8 cellular contexts compared by ENCODE assay signal in genomic region chr2:231708773-231709635, GRCh38. TPM values are rescaled to one million over a fixed set of nuclear protein-coding genes. Genes with fewer than 3 reads are reported as not detected.
DNase-seq lines count a peak whose midpoint lies in the region; ATAC-seq and TF ChIP-seq lines count a peak whose summit lies in the region.

No MANE protein-coding gene starts in this region.

- no peaks in the 10 kb centered on the region for H3K27me3 ChIP-seq in CD4-positive, alpha-beta memory T cell (ENCODE audit: insufficient read depth, low read length)
- H3K27me3 ChIP-seq in esophagus muscularis mucosa (no peaks in the 10 kb centered on the region), neuronal stem cell (ENCODE audit: control insufficient read depth in 3 of 3, insufficient read depth in 3 of 3, low read depth in 1 of 3, low read length in 3 of 3) (peaks cover 0 to 2% (median 0%) of the 10 kb centered on the region in 3 experiments)

- H2BK12ac ChIP-seq in neuronal stem cell (ENCODE audit: low read length), result no peak overlapping the region

- H3K4me1 Mint-ChIP-seq in CD4-positive, alpha-beta memory T cell, result peaks cover 23 to 67% (median 32%) of the 10 kb centered on the region in 4 donors

- no peaks in the 10 kb centered on the region for H3K9me3 ChIP-seq in CD4-positive, alpha-beta memory T cell (ENCODE audit: control insufficient read depth in 1 of 2, low read length in 2 of 2)
- H3K9me3 ChIP-seq in esophagus muscularis mucosa, result no peaks in the 10 kb centered on the region
- peaks cover under 1 to 11% of the 10 kb centered on the region in 2 donors for H3K9me3 ChIP-seq in neuronal stem cell (replicated peaks in 1 of 2; ENCODE audit: control insufficient read depth in 2 of 2, insufficient read depth in 1 of 2, low read depth in 1 of 2, low read length in 2 of 2)

- POLR2A ChIA-PET in CD4-positive, alpha-beta memory T cell (lab: Charles Lee; ENCODE audit: partially characterized antibody), result interaction anchor here (0.9 to 11.2 kb wide), 23 partner anchors 8 to 1374 kb away, joined by 3 to 265 read pairs (median 6); partner anchors contain the start of genes NCL and PDE6D

- peak overlapping the region; percentile 98 for H3K4ac ChIP-seq in neuronal stem cell (ENCODE audit: low read length)

- H3K27me3 Mint-ChIP-seq in CD4-positive, alpha-beta memory T cell, result peaks cover 0 to 6% of the 10 kb centered on the region in 2 donors

- peak overlapping the region; percentile 83 to 100 (median 100) for H3K4me3 Mint-ChIP-seq in CD4-positive, alpha-beta memory T cell

- peak overlapping the region; percentile 100 for H3K14ac ChIP-seq in neuronal stem cell (ENCODE audit: low read length)

- TF ChIP-seq EP300 in esophagus muscularis mucosa (IDR thresholded peaks at IDR 0.05), result no peak

- peak; percentile 65 to 75 (median 68) for DNase-seq in CD4-positive, alpha-beta memory T cell
- DNase-seq in LNCaP clone FGC (ENCODE audit: low read depth) (no peak), activated T-cell treated with anti-CD3 and anti-CD28 coated beads for 4 hours (peak; percentile 47), esophagus muscularis mucosa (ENCODE audit: extremely low spot score) (no peak), neuronal stem cell (ENCODE audit: low spot score) (no peak), midbrain (lab: John Stamatoyannopoulos, UW) (no peak)

- CTCF ChIA-PET in CD4-positive, alpha-beta memory T cell (lab: Charles Lee; ENCODE audit: partially characterized antibody), result interaction anchor here (0.5 to 9.9 kb wide), 4 partner anchors 34 to 96 kb away, joined by 3 to 109 read pairs (median 6); no protein-coding TSS in a partner anchor

- peaks cover 25 to 52% of the 10 kb centered on the region in 2 donors for H3K36me3 Mint-ChIP-seq in CD4-positive, alpha-beta memory T cell

- peak overlapping the region; percentile 99 for H3K9ac ChIP-seq in neuronal stem cell (ENCODE audit: low read depth, low read length, poor library complexity)

- peak overlapping the region; percentile 61 for H2BK120ac ChIP-seq in neuronal stem cell (ENCODE audit: low read depth, low read length)

- TF ChIP-seq CTCF in LNCaP clone FGC (IDR thresholded peaks at IDR 0.05; ENCODE audit: control insufficient read depth, extremely low read depth, insufficient read depth) (peak; percentile 26), esophagus muscularis mucosa (IDR thresholded peaks at IDR 0.05) (peak in 1 of 3 experiments; percentile 29)

- WGBS in esophagus muscularis mucosa, result no CpG with 5 or more reads among the region's 118 CpGs
- WGBS in neuronal stem cell (ENCODE audit: extremely low coverage in 2 of 2, insufficient read length in 2 of 2, insufficient replicate concordance in 1 of 2), 2 donors, result no CpG with 5 or more reads among the region's 118 CpGs
- WGBS in urinary bladder, result under 1% methylated on average over 117 of the region's 118 CpGs

- H3K23ac ChIP-seq in neuronal stem cell (ENCODE audit: low read depth, low read length, poor library complexity), result peak overlapping the region; percentile 83

- peak overlapping the region; percentile 93 for H2BK5ac ChIP-seq in neuronal stem cell (ENCODE audit: low read length)

- H3K4me1 ChIP-seq in CD4-positive, alpha-beta memory T cell (ENCODE audit: insufficient read depth, low read length), result peaks cover 44% of the 10 kb centered on the region
- H3K4me1 ChIP-seq in esophagus muscularis mucosa (peaks cover 42 to 64% (median 60%) of the 10 kb centered on the region in 4 donors), neuronal stem cell (ENCODE audit: control insufficient read depth in 2 of 2, insufficient read depth in 1 of 2, low read depth in 1 of 2, low read length in 2 of 2) (peaks cover 24% of the 10 kb centered on the region in 2 donors), urinary bladder (ENCODE audit: insufficient read depth) (peaks cover 2% of the 10 kb centered on the region)

- no peak overlapping the region for H4K8ac ChIP-seq in neuronal stem cell (ENCODE audit: low read depth, low read length)

- peak overlapping the region; percentile 89 for H3K4me2 ChIP-seq in neuronal stem cell (ENCODE audit: insufficient read depth, low read length, poor library complexity, severe bottlenecking)

- H3K27ac ChIP-seq in CD4-positive, alpha-beta memory T cell (ENCODE audit: low read depth, low read length), result peak overlapping the region; percentile 98
- peak overlapping the region; percentile 98 to 100 (median 100) for H3K27ac ChIP-seq in esophagus muscularis mucosa (replicated peaks in 1 of 4)
- peak overlapping the region; percentile 71 for H3K27ac ChIP-seq in neuronal stem cell (replicated peaks; ENCODE audit: low read length)
- H3K27ac ChIP-seq in urinary bladder (ENCODE audit: low read depth), result peak overlapping the region; percentile 98

- peaks cover 0 to 20% (median 0%) of the 10 kb centered on the region in 8 donors for H3K9me3 Mint-ChIP-seq in CD4-positive, alpha-beta memory T cell

- peak overlapping the region; percentile 17 for H2BK15ac ChIP-seq in neuronal stem cell (ENCODE audit: low read length)

- peaks cover 12% of the 10 kb centered on the region for H3K36me3 ChIP-seq in CD4-positive, alpha-beta memory T cell (ENCODE audit: insufficient read depth, low read length)
- H3K36me3 ChIP-seq in esophagus muscularis mucosa (peaks cover 10 to 25% (median 16%) of the 10 kb centered on the region in 4 donors), neuronal stem cell (replicated peaks in 1 of 2; ENCODE audit: control insufficient read depth in 2 of 2, insufficient read depth in 2 of 2, low read length in 2 of 2) (peaks cover 22 to 39% of the 10 kb centered on the region in 2 donors), urinary bladder (ENCODE audit: insufficient read depth) (no peaks in the 10 kb centered on the region)

- peak overlapping the region; percentile 100 for H3K18ac ChIP-seq in neuronal stem cell (ENCODE audit: low read length)

- peak overlapping the region; percentile 85 for H4K91ac ChIP-seq in neuronal stem cell (ENCODE audit: low read depth, low read length, poor library complexity)

- ATAC-seq in HG03521 (IDR thresholded peaks at IDR 0.05; ENCODE audit: unreplicated experiment), result no peak

- H3K79me1 ChIP-seq in neuronal stem cell (ENCODE audit: low read depth, low read length), result peaks cover 1% of the 10 kb centered on the region

- peak overlapping the region; percentile 89 to 100 (median 100) for H3K27ac Mint-ChIP-seq in CD4-positive, alpha-beta memory T cell

- TF ChIP-seq POLR2A in esophagus muscularis mucosa (IDR thresholded peaks at IDR 0.05; ENCODE audit: low read depth), result no peak

- no peak overlapping the region for H2AFZ ChIP-seq in neuronal stem cell (ENCODE audit: low read length)

- H2AK5ac ChIP-seq in neuronal stem cell (ENCODE audit: low read depth, low read length), result peak overlapping the region; percentile 97

- H3K4me3 ChIP-seq in CD4-positive, alpha-beta memory T cell (ENCODE audit: low read length in 2 of 2), result peak overlapping the region; percentile 78 to 99
- H3K4me3 ChIP-seq in LNCaP clone FGC (ENCODE audit: low read depth, low read length) (peak overlapping the region; percentile 94), esophagus muscularis mucosa (peak overlapping the region; percentile 78 to 100 (median 94)), neuronal stem cell (ENCODE audit: low read length in 2 of 2) (peak overlapping the region; percentile 82 to 96), urinary bladder (ENCODE audit: low read depth, low read length) (peak overlapping the region; percentile 99)

- intact Hi-C loops in CD4-positive, alpha-beta memory T cell (cut with micrococcal nuclease), result loop anchor here (1.0 kb wide), 1 partner anchor 245 kb away; the partner anchor contains the start of gene NCL
- intact Hi-C loops in esophagus muscularis mucosa (cut with DNase I), result no loop called here

RNA-seq across cellular contexts. Expression of gene PTMA, which starts 0.7 kb away (rescaled TPM):
- 1,000 to 10,000 TPM in 1 of 2 experiments, 100 to 1,000 TPM in 1; 974 to 1,069 TPM for total RNA-seq in CD4-positive, alpha-beta memory T cell
- polyA plus RNA-seq in CD4-positive, alpha-beta memory T cell, result 1,000 to 10,000 TPM; 1,347 to 1,836 TPM
- total RNA-seq in esophagus muscularis mucosa (100 to 1,000 TPM; 571 to 894 (median 806) TPM), urinary bladder (778 TPM)
- 3,606 TPM for polyA plus RNA-seq in neuronal stem cell (2013, experiment 1 of 2)
- 3,678 TPM for polyA plus RNA-seq in neuronal stem cell (2013, experiment 2 of 2)
- 1,510 TPM for polyA plus RNA-seq in urinary bladder

Comparison
In these comparisons a context has a peak if more than half of its experiments do, and no peak if none do; other contexts are left out.
1. DNase-seq: peak in CD4-positive, alpha-beta memory T cell (5 of 5) and activated T-cell treated with anti-CD3 and anti-CD28 coated beads for 4 hours (single experiment); none in LNCaP clone FGC (single experiment), esophagus muscularis mucosa (single experiment), neuronal stem cell (single experiment) and midbrain (single experiment).
2. Peak in every context shown above with its lines, with median percentiles within 50 percentile points of each other: H3K27ac ChIP-seq and H3K4me3 ChIP-seq.